8 cellular contexts compared by ENCODE assay signal in the genomic region with DNA sequence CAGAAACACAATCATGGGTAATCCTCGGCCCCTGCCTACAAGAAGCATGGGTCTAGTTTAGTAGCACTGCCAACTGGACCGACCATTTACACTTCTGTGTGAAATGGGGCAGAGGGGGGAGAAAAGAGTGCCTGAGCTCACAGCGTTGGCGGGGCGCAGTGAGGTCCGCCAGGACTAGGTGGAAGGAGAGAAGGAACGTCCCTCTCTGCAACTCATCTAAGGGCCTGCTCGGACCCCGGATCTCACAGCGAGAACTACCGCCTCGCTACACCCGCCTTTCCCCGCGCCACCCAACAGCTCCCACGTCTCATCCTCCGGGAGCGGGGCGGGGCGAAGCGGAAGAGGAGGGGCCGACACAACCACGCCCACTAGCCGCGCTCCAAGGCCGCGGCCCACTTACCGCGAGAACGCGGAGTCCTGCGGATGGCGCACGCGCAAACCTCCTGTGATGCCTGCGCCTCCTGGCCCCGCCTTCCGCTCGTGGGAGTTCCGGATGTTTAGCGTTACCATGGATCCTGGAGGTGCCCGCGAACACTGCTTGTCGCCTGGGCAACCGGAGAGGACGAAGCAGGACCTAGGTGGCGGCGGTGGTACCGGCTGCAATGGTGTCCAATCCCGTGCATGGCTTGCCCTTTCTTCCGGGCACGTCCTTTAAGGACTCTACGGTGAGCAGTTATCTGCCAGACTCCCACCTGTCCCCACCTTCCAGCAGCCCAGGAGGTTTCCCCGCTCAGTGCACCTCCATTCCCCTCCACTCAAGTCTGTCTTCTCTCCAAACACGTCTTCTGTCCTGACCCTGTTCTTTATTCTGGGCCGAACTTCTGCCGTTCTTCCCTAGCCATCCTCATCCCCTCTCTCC. TPM values are rescaled to one million over a fixed set of nuclear protein-coding genes. Genes with fewer than 3 reads are reported as not detected.
DNase-seq lines count a peak whose midpoint lies in the region; ATAC-seq and TF ChIP-seq lines count a peak whose summit lies in the region.

TSS of gene EFHC1 (plus strand) at position 534 of the 859 bp plus-strand sequence. CDS start at position 603, 69 bp downstream.

- H3K4me3 Mint-ChIP-seq in nephron progenitor cell: no peak within 1 kb of the TSS
- H3K4me3 Mint-ChIP-seq in stimulated activated naive CD8-positive, alpha-beta T cell treated with anti-CD3 and anti-CD28 coated beads, Interleukin-15, amount 100 ng/mL, for 72 hours: no peak within 1 kb of the TSS

- peak; percentile 93 for ATAC-seq in stimulated activated naive CD8-positive, alpha-beta T cell treated with anti-CD3 and anti-CD28 coated beads, Interleukin-15, amount 100 ng/mL, for 72 hours

- POLR2A ChIA-PET in RWPE1 (lab: Yijun Ruan, JAX; ENCODE audit: low non-redundant PET): no interaction called here

- H3K27me3 Mint-ChIP-seq in nephron progenitor cell (ENCODE audit: low read depth, poor library complexity): peaks cover 7% of the 10 kb centered on the region
- H3K27me3 Mint-ChIP-seq in stimulated activated naive CD8-positive, alpha-beta T cell treated with anti-CD3 and anti-CD28 coated beads, Interleukin-15, amount 100 ng/mL, for 72 hours: no peaks in the 10 kb centered on the region

- H3K4me3 ChIP-seq in fibroblast of the aortic adventitia (ENCODE audit: low read depth, low read length): peak within 1 kb of the TSS; percentile 98

- H3K4me1 Mint-ChIP-seq in nephron progenitor cell: peaks cover 21% of the 10 kb centered on the region
- peaks cover 35% of the 10 kb centered on the region for H3K4me1 Mint-ChIP-seq in stimulated activated naive CD8-positive, alpha-beta T cell treated with anti-CD3 and anti-CD28 coated beads, Interleukin-15, amount 100 ng/mL, for 72 hours

- H3K36me3 Mint-ChIP-seq in nephron progenitor cell (ENCODE audit: low read depth): no peaks in the 10 kb centered on the region

- peak within 1 kb of the TSS; percentile 91 for H3K27ac Mint-ChIP-seq in nephron progenitor cell
- peak within 1 kb of the TSS; percentile 65 to 94 for H3K27ac Mint-ChIP-seq in stimulated activated naive CD8-positive, alpha-beta T cell treated with anti-CD3 and anti-CD28 coated beads, Interleukin-15, amount 100 ng/mL, for 72 hours

- H3K9me3 Mint-ChIP-seq in nephron progenitor cell: no peaks in the 10 kb centered on the region
- no peaks in the 10 kb centered on the region for H3K9me3 Mint-ChIP-seq in stimulated activated naive CD8-positive, alpha-beta T cell treated with anti-CD3 and anti-CD28 coated beads, Interleukin-15, amount 100 ng/mL, for 72 hours

- H3K27ac ChIP-seq in RWPE1: peak within 1 kb of the TSS; percentile 91

- TF ChIP-seq CTCF in RWPE1 (conservative IDR thresholded peaks at IDR 0.05; ENCODE audit: low read depth) (no peak), fibroblast of the aortic adventitia (IDR thresholded peaks at IDR 0.05; ENCODE audit: insufficient read depth, low read length) (no peak), nephron progenitor cell (IDR thresholded peaks at IDR 0.05) (no peak)

- CTCF ChIA-PET in RWPE1 (lab: Yijun Ruan, JAX): interaction anchor here (1.3 kb wide), 1 partner anchor 232 kb away, joined by 3 read pairs; no protein-coding TSS in a partner anchor

- DNase-seq in EL (peak; percentile 98), H4 (ENCODE audit: low spot score) (peak; percentile 99), LoVo (ENCODE audit: low spot score) (peak; percentile 100), RWPE1 (ENCODE audit: low spot score) (peak; percentile 96), fibroblast of the aortic adventitia (ENCODE audit: low read depth) (peak; percentile 96), nephron progenitor cell (peak; percentile 99)
- DNase-seq in activated T-helper 9 cell treated with anti-CD3 and anti-CD28 coated beads, Interleukin-2, amount 50 U/mL, for 16 hours (ENCODE audit: low read depth): peak; percentile 98
- DNase-seq in stimulated activated naive CD8-positive, alpha-beta T cell treated with anti-CD3 and anti-CD28 coated beads, Interleukin-15, amount 100 ng/mL, for 72 hours: peak; percentile 97 to 98

RNA-seq across cellular contexts. Expression of gene EFHC1, which starts in this region (rescaled TPM):
- 24.7 and 35.9 TPM in 2 replicates for total RNA-seq in H4 (2014; rRNA removed; shearing (Covaris generic))
- total RNA-seq in fibroblast of the aortic adventitia (ENCODE audit: low replicate concordance): 30.3 and 44.2 TPM in 2 replicates

Comparison
In these comparisons a context has a peak if more than half of its experiments do, and no peak if none do; other contexts are left out.
1. Peak in every context shown above with its lines: DNase-seq, ATAC-seq, H3K4me3 ChIP-seq and H3K27ac ChIP-seq.